In the genomic region with DNA sequence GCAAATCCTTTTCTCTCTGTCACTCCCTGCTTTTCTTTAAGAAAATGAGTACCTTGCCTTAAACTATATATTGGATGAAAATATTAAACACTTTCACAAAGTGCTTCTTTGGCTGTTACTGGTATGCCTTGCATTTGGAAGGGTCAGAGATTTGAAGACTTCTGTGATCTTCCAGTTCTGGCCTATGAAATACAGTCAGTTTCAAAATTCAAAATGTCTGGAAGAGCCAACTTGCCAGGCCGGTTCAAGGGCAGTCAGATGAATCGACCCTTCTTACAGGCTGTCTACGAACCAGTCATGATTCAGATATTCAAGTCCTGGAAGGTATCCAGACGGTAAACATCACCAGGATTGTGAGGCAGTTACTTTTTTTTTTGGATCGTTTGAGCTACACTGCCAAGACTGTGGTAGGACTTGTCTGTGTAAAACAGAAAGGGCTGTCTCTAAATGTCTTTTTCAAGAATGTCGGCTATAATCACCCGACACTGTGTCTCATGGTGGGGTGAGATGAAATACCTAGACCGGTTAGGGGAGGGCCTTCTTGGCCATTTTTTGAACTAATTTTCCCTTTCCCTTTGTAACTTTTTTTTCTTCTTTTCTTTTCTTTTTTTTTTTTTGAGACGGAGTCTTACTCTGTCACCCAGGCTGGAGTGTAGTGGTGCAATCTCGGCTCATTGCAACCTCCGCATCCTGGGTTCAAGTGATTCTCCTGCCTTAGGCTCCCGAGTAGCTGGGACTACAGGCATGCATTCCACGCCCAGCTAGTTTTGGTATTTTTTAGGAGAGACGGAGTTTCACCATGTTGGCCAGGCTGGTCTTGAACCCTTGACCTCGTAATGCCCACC, we compare ENCODE assay signal across 8 cellular contexts. TPM values are rescaled to one million over a fixed set of nuclear protein-coding genes. Genes with fewer than 3 reads are reported as not detected.
DNase-seq lines count a peak whose midpoint lies in the region; ATAC-seq lines count a peak whose summit lies in the region.

No MANE protein-coding gene starts in this region.

- peaks cover 4 to 6% of the 10 kb centered on the region in 2 donors for H3K27me3 Mint-ChIP-seq in T-cell

- POLR2A ChIA-PET in T-cell (lab: Charles Lee) = interaction anchor here in 1 of 2 donors (0.8 kb wide), 1 partner anchor 14 kb away, joined by 5 read pairs; no protein-coding TSS in a partner anchor

- DNase-seq in Right ventricle myocardium inferior (ENCODE audit: missing footprints) = peak; percentile 11
- DNase-seq in cardiac septum (ENCODE audit: low spot score) = no peak
- no peak for DNase-seq in T-cell
- peak; percentile 82 for DNase-seq in foreskin melanocyte
- DNase-seq in pulmonary artery endothelial cell (ENCODE audit: low read depth, low spot score) = peak; percentile 96
- DNase-seq in SKM-1 treated with dmso at 0.1 percent for 144 hours (lab: John Stamatoyannopoulos, UW; ENCODE audit: unreplicated experiment) = no peak
- DNase-seq in ecto neural progenitor cell (ENCODE audit: low spot score) = no peak

- peak overlapping the region; percentile 22 to 83 for H3K27ac Mint-ChIP-seq in T-cell

- no peaks in the 10 kb centered on the region for H3K9me3 Mint-ChIP-seq in T-cell

- intact Hi-C loops in Right ventricle myocardium inferior (cut with DNase I) (no loop called here), cardiac septum (cut with DNase I) (loop anchor here (2.0 kb wide), 1 partner anchor 60 kb away; no protein-coding TSS in a partner anchor)

- CTCF ChIA-PET in T-cell (lab: Charles Lee) = no interaction called here

- peaks cover 15% of the 10 kb centered on the region for H3K36me3 Mint-ChIP-seq in T-cell

- ATAC-seq in Right ventricle myocardium inferior (peak; percentile 72), T-cell (replicated peaks in 1 of 4) (no peak), HG02588 (IDR thresholded peaks at IDR 0.05; ENCODE audit: unreplicated experiment) (no peak)

- H3K4me3 Mint-ChIP-seq in T-cell = no peak overlapping the region

- peaks cover 70 to 87% (median 79%) of the 10 kb centered on the region in 3 donors for H3K4me1 Mint-ChIP-seq in T-cell

RNA-seq across cellular contexts. Expression of a gene that starts 11.2 kb away (rescaled TPM):
- total RNA-seq in Right ventricle myocardium inferior = 145 TPM
- total RNA-seq in cardiac septum = 190 TPM
- total RNA-seq in T-cell = 100 to 1,000 TPM in 4 of 5 donors, 10 to 100 TPM in 1; 100.0 to 201 (median 175) TPM
- total RNA-seq in pulmonary artery endothelial cell = 287 and 407 TPM in 2 replicates

RNA-seq across cellular contexts. Expression of a gene that starts 39.7 kb away (rescaled TPM):
- 660 TPM for total RNA-seq in Right ventricle myocardium inferior
- 483 TPM for total RNA-seq in cardiac septum
- total RNA-seq in T-cell = 100 to 1,000 TPM; 317 to 352 (median 319) TPM
- 439 and 457 TPM in 2 replicates for total RNA-seq in pulmonary artery endothelial cell

RNA-seq across cellular contexts. Expression of a gene that starts 40.9 kb away (rescaled TPM):
- total RNA-seq in Right ventricle myocardium inferior (3.1 TPM), cardiac septum (1.5 TPM), T-cell (100 to 1,000 TPM; 243 to 417 (median 329) TPM), pulmonary artery endothelial cell (0.13 and 0.21 TPM in 2 replicates)

Comparison
In these comparisons a context has a peak if more than half of its experiments do, and no peak if none do; other contexts are left out.
1. DNase-seq: peak in Right ventricle myocardium inferior (single experiment), foreskin melanocyte (single experiment) and pulmonary artery endothelial cell (single experiment); none in cardiac septum (single experiment), T-cell (0 of 34), SKM-1 treated with dmso at 0.1 percent for 144 hours (single experiment) and ecto neural progenitor cell (single experiment).
2. RNA of a gene that starts 40.9 kb away (total RNA-seq): 243 to 417 TPM in T-cell; 3.1 TPM in Right ventricle myocardium inferior (single experiment), 1.5 TPM in cardiac septum (single experiment) and 0.13 to 0.21 TPM in pulmonary artery endothelial cell; every median in the first group is over 10 times any median in the second.